ENCODE assay signal across 8 cellular contexts in the genomic region with DNA sequence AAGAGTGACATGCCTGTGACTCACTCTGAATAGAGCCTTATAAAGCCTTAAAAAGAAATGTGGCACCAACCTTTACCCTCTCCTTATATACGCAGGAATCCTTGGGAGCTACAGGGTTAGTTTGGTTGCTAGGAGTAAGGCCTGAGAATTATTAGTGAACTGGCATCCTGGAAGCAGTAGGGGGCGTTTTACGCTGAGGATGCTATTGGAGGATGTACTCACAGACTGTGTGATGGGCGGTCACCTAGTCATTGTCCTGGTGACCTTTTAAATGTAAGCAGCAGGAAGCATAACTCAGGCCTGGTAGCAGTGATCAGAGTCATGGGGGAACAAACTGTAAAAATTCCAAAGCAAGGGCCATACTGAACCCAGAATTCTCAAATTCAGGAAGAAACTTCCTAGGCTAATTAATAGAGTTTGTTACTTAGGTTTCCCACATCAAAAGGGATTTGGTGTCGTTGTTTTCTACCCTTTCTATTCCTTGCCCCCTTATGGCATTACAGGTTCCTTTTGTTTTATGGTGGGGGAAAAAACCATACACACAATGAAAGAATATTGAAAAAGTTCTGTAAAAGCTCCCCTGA.
DNase-seq lines count a peak whose midpoint lies in the region; ATAC-seq, FAIRE-seq and TF ChIP-seq lines count a peak whose summit lies in the region.

No MANE protein-coding gene starts in this region.

- no peaks in the 10 kb centered on the region for H3K79me2 ChIP-seq in HCT116 (ENCODE audit: insufficient read depth, low read length)

- H3K9me2 ChIP-seq in HCT116 (ENCODE audit: insufficient read depth), result no peaks in the 10 kb centered on the region

- H3K27me3 ChIP-seq in HCT116 (ENCODE audit: insufficient read depth, low read length), result no peaks in the 10 kb centered on the region
- H3K27me3 ChIP-seq in iPS DF 6.9 (ENCODE audit: control insufficient read depth, insufficient read depth, low read length), result no peaks in the 10 kb centered on the region

- ATAC-seq in HCT116 (peak; percentile 93), GM21367 (IDR thresholded peaks at IDR 0.05; ENCODE audit: unreplicated experiment) (no peak), HG03521 (IDR thresholded peaks at IDR 0.05; ENCODE audit: unreplicated experiment) (no peak), HG02870 (IDR thresholded peaks at IDR 0.05; ENCODE audit: unreplicated experiment) (no peak), GM19324 (IDR thresholded peaks at IDR 0.05; ENCODE audit: low FRiP score, unreplicated experiment) (no peak)

- peak; percentile 53 for TF ChIP-seq RAD21 in HCT116 (IDR thresholded peaks at IDR 0.05; ENCODE audit: low read depth)

- no peak overlapping the region for H3K9ac ChIP-seq in HCT116 (ENCODE audit: low read length)

- FAIRE-seq in RCC 7860 (lab: Jason Lieb, UNC), result peak; percentile 25

- TF ChIP-seq CTCF in HCT116 (IDR thresholded peaks at IDR 0.05 in 2 of 3, conservative IDR thresholded peaks at IDR 0.05 in 1 of 3; ENCODE audit: borderline replicate concordance in 1 of 3, insufficient read depth in 1 of 3, low read depth in 2 of 3, low read length in 2 of 3), result peak; percentile 77 to 93 (median 88)

- peak overlapping the region; percentile 82 for H2AFZ ChIP-seq in HCT116 (ENCODE audit: low read depth, low read length, poor library complexity, severe bottlenecking)

- no peak overlapping the region for H3K27ac ChIP-seq in HCT116 (ENCODE audit: low read depth, low read length)
- no peak overlapping the region for H3K27ac ChIP-seq in iPS DF 6.9 (ENCODE audit: low read length)

- H3K4me2 ChIP-seq in HCT116 (ENCODE audit: low read length), result peak overlapping the region; percentile 17

- peak; percentile 74 for DNase-seq in Caki2 (ENCODE audit: low read depth)
- peak; percentile 81 for DNase-seq in HCT116 (ENCODE audit: low read depth, low spot score)
- peak; percentile 65 for DNase-seq in RCC 7860 (ENCODE audit: low spot score)
- peak; percentile 81 for DNase-seq in iPS DF 6.9 (ENCODE audit: low read depth, low spot score)

- BruUV-seq in HCT116 (replicated peaks; lab: Mats Ljungman, UMichigan), result no TSS peak

- H3K4me3 ChIP-seq in HCT116 (replicated peaks in 1 of 2; ENCODE audit: low read depth in 1 of 2, low read length in 2 of 2) (no peak overlapping the region), iPS DF 6.9 (ENCODE audit: low read length) (no peak overlapping the region)

- in situ Hi-C loops in Caki2 (cut with HindIII; ENCODE audit: low pct_unique_long_range_greater_than_20kb, low sequenced_read_pairs), result no loop called here

- TF ChIP-seq POLR2A in HCT116 (IDR thresholded peaks at IDR 0.05; ENCODE audit: borderline replicate concordance, extremely low read depth, insufficient read depth, insufficient read length), result no peak

- H3K9me3 ChIP-seq in HCT116 (ENCODE audit: control insufficient read depth in 1 of 2, insufficient read depth in 1 of 2, low read depth in 1 of 2, low read length in 2 of 2) (no peaks in the 10 kb centered on the region), iPS DF 6.9 (ENCODE audit: control insufficient read depth, insufficient read depth, low read length) (no peaks in the 10 kb centered on the region)

- H3K4me1 ChIP-seq in HCT116 (ENCODE audit: control insufficient read depth in 1 of 2, insufficient read depth in 2 of 2, low read length in 2 of 2), result peaks cover 25 to 67% of the 10 kb centered on the region in 2 experiments
- no peaks in the 10 kb centered on the region for H3K4me1 ChIP-seq in iPS DF 6.9 (ENCODE audit: control insufficient read depth, insufficient read depth, low read length)

- no CpG with 5 or more reads among the region's 5 CpGs for WGBS in iPS DF 6.9 (ENCODE audit: insufficient coverage, insufficient read length)

- intact Hi-C loops in HCT116 (cut with micrococcal nuclease), result loop anchor here (2.0 kb wide), 1 partner anchor 351 kb away; no protein-coding TSS in a partner anchor

- POLR2A ChIA-PET in HCT116 (lab: Charles Lee), result interaction anchor here (0.9 to 2.3 kb wide), 3 partner anchors 11 to 364 kb away, joined by 3 to 13 read pairs (median 7); no protein-coding TSS in a partner anchor

- RAD21 ChIA-PET in HCT116 (lab: Charles Lee; ENCODE audit: low non-redundant PET in 1 of 2, low total read pairs in 2 of 2, uncharacterized antibody in 2 of 2, unreplicated experiment in 2 of 2), result interaction anchor here (0.6 to 1.0 kb wide), 2 partner anchors 41 to 46 kb away, joined by 3 read pairs; no protein-coding TSS in a partner anchor

- H3K36me3 ChIP-seq in HCT116 (ENCODE audit: control insufficient read depth in 1 of 2, insufficient read depth in 2 of 2, low read length in 2 of 2) (no peaks in the 10 kb centered on the region), iPS DF 6.9 (ENCODE audit: control insufficient read depth, insufficient read depth, low read length) (no peaks in the 10 kb centered on the region)

- no peaks in the 10 kb centered on the region for H4K20me1 ChIP-seq in HCT116 (ENCODE audit: insufficient read depth)

- CTCF ChIA-PET in HCT116 (lab: Charles Lee), result interaction anchor here (0.6 to 9.0 kb wide), 29 partner anchors 15 to 367 kb away, joined by 3 to 336 read pairs (median 5); a partner anchor contains a TSS

TF ChIP-seq in HCT116, 20 proteins besides CTCF, POLR2A, EP300 and RAD21:
- TF ChIP-seq, protein P1, sequence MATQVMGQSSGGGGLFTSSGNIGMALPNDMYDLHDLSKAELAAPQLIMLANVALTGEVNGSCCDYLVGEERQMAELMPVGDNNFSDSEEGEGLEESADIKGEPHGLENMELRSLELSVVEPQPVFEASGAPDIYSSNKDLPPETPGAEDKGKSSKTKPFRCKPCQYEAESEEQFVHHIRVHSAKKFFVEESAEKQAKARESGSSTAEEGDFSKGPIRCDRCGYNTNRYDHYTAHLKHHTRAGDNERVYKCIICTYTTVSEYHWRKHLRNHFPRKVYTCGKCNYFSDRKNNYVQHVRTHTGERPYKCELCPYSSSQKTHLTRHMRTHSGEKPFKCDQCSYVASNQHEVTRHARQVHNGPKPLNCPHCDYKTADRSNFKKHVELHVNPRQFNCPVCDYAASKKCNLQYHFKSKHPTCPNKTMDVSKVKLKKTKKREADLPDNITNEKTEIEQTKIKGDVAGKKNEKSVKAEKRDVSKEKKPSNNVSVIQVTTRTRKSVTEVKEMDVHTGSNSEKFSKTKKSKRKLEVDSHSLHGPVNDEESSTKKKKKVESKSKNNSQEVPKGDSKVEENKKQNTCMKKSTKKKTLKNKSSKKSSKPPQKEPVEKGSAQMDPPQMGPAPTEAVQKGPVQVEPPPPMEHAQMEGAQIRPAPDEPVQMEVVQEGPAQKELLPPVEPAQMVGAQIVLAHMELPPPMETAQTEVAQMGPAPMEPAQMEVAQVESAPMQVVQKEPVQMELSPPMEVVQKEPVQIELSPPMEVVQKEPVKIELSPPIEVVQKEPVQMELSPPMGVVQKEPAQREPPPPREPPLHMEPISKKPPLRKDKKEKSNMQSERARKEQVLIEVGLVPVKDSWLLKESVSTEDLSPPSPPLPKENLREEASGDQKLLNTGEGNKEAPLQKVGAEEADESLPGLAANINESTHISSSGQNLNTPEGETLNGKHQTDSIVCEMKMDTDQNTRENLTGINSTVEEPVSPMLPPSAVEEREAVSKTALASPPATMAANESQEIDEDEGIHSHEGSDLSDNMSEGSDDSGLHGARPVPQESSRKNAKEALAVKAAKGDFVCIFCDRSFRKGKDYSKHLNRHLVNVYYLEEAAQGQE (IDR thresholded peaks at IDR 0.05; ENCODE audit: low read depth), result no peak
- TF ChIP-seq YY1 (IDR thresholded peaks at IDR 0.05; ENCODE audit: extremely low read depth, insufficient replicate concordance, low read depth, low read length) (peak; percentile 11), POLR2AphosphoS5 (IDR thresholded peaks at IDR 0.05; ENCODE audit: low read depth, low read length) (0 out of 2 replicates have a peak, but pooled peaks have one; percentile 21)
TF ChIP-seq in HCT116: peak in this region for 2.
